In the genomic region with DNA sequence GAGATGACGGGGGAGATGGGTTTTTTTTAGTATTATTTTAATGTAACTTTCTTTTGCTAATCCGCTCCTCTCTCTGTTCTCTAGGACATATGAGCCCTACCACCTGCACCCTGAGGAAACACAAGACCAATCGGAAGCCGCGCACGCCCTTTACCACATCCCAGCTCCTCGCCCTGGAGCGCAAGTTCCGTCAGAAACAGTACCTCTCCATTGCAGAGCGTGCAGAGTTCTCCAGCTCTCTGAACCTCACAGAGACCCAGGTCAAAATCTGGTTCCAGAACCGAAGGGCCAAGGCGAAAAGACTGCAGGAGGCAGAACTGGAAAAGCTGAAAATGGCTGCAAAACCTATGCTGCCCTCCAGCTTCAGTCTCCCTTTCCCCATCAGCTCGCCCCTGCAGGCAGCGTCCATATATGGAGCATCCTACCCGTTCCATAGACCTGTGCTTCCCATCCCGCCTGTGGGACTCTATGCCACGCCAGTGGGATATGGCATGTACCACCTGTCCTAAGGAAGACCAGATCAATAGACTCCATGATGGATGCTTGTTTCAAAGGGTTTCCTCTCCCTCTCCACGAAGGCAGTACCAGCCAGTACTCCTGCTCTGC, we compare ENCODE assay signal across 16 cellular contexts. TPM values are rescaled to one million over a fixed set of nuclear protein-coding genes. Genes with fewer than 3 reads are reported as not detected.
"Had no signal": no experiment of that assay in that cellular context is flagged by ENCODE, and none has a peak within 500 bp of the region (broad histone marks: within the 10 kb centered on the region; RNA-seq: fewer than 3 reads in every experiment).

No MANE protein-coding gene starts in this region.

- H3K4me3 ChIP-seq: heart left ventricle, transverse colon had no signal

- DNase-seq: activated CD4-positive, alpha-beta T cell treated with anti-CD3 and anti-CD28 coated beads for 4 hours; activated CD8-positive, alpha-beta memory T cell treated with anti-CD3 and anti-CD28 coated beads, Interleukin-2, amount 50 U/mL, for 4 hours; activated CD8-positive, alpha-beta T cell treated with anti-CD3 and anti-CD28 coated beads for 36 hours; activated naive CD8-positive, alpha-beta T cell treated with anti-CD3 and anti-CD28 coated beads, Interleukin-2, amount 10 ng/mL, durations not matched to agents 7 days and 5 days; anterior cingulate cortex; foreskin melanocyte; heart left ventricle; kidney glomerular epithelial cell; naive thymus-derived CD4-positive, alpha-beta T cell; stimulated activated CD4-positive, alpha-beta T cell treated with anti-CD3 and anti-CD28 coated beads, Interleukin-2, amount 100 ng/mL, for 24 hours; stimulated activated naive CD4-positive, alpha-beta T cell; substantia nigra; T-helper 1 cell; transverse colon; WERI-Rb-1 had no signal

- H3K36me3 ChIP-seq: transverse colon, WERI-Rb-1 had no signal

- H3K27ac ChIP-seq: heart left ventricle, transverse colon, WERI-Rb-1 had no signal

- H3K9me3 ChIP-seq: heart left ventricle, transverse colon had no signal

- ATAC-seq: activated CD8-positive, alpha-beta T cell treated with anti-CD3 and anti-CD28 coated beads for 36 hours; heart left ventricle; naive thymus-derived CD4-positive, alpha-beta T cell; sciatic nerve had no signal

- H3K9me3 Mint-ChIP-seq: activated CD8-positive, alpha-beta T cell treated with anti-CD3 and anti-CD28 coated beads for 36 hours had no signal

- H3K36me3 Mint-ChIP-seq: activated naive CD8-positive, alpha-beta T cell treated with anti-CD3 and anti-CD28 coated beads, Interleukin-2, amount 10 ng/mL, durations not matched to agents 7 days and 5 days had no signal

- H3K4me3 Mint-ChIP-seq: activated CD8-positive, alpha-beta T cell treated with anti-CD3 and anti-CD28 coated beads for 36 hours; activated naive CD8-positive, alpha-beta T cell treated with anti-CD3 and anti-CD28 coated beads, Interleukin-2, amount 10 ng/mL, durations not matched to agents 7 days and 5 days; naive thymus-derived CD4-positive, alpha-beta T cell had no signal

- H3K27ac Mint-ChIP-seq: activated CD8-positive, alpha-beta T cell treated with anti-CD3 and anti-CD28 coated beads for 36 hours; activated naive CD8-positive, alpha-beta T cell treated with anti-CD3 and anti-CD28 coated beads, Interleukin-2, amount 10 ng/mL, durations not matched to agents 7 days and 5 days; naive thymus-derived CD4-positive, alpha-beta T cell had no signal

RNA-seq across cellular contexts. Expression of gene MSX2, which starts 4.8 kb away (rescaled TPM):
- total RNA-seq: activated CD8-positive, alpha-beta T cell treated with anti-CD3 and anti-CD28 coated beads for 36 hours; activated naive CD8-positive, alpha-beta T cell treated with anti-CD3 and anti-CD28 coated beads, Interleukin-2, amount 10 ng/mL, durations not matched to agents 7 days and 5 days; naive thymus-derived CD4-positive, alpha-beta T cell had no signal
- polyA plus RNA-seq: naive thymus-derived CD4-positive, alpha-beta T cell had no signal
